Comparison of ENCODE assay signal across 28 cellular contexts in the genomic region with DNA sequence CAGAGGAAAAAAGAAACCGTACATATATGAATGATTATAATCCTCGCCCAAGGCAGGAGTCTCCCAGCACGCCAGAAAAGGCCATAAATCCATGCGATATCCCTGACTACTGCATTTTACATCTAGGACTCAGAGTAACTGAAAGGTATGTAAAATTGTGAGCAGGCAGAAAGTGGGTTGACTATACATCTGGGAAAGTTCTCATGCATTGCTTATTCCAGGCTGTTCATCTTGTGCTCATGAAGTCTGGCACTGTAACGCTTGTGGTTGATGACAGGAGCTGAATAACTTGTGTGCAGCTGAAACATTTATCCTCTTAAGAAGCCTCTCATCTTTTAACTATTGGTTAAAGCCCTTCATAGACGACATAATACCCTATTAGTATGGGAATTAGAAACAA.
"Had no signal": no experiment of that assay in that cellular context is flagged by ENCODE, and none has a peak within 500 bp of the region (broad histone marks: within the 10 kb centered on the region; RNA-seq: fewer than 3 reads in every experiment).

No MANE protein-coding gene starts in this region.

- DNase-seq: activated CD4-positive, alpha-beta T cell treated with anti-CD3 and anti-CD28 coated beads for 4 hours; activated CD4-positive, alpha-beta T cell treated with anti-CD3 and anti-CD28 coated beads, Interleukin-2, amount 50 U/mL, for 4 hours; activated naive CD4-positive, alpha-beta T cell treated with Interleukin-2 at 50 U/mL for 16 hours; activated naive CD8-positive, alpha-beta T cell treated with anti-CD3 and anti-CD28 coated beads for 36 hours; activated T-cell treated with anti-CD3 and anti-CD28 coated beads for 4 hours; activated T-cell treated with anti-CD3 and anti-CD28 coated beads, Interleukin-2, amount 50 U/mL, for 72 hours; adrenal gland; aorta; cerebellar nuclear complex; effector memory CD4-positive, alpha-beta T cell; foreskin melanocyte; heart right ventricle; islet precursor cell; left ventricle myocardium inferior; mesendoderm; natural killer cell; occipital lobe; psoas muscle; right cardiac atrium; stimulated activated CD4-positive, alpha-beta T cell treated with anti-CD3 and anti-CD28 coated beads, Interleukin-2, amount 100 ng/mL, for 48 hours; stimulated activated naive CD4-positive, alpha-beta T cell treated with Interleukin-2 at 50 U/mL for 16 hours had no signal

- H3K4me2 ChIP-seq: neural progenitor cell had no signal

- H3K4me3 ChIP-seq: adrenal gland, cardiac muscle cell, coronary artery, dorsolateral prefrontal cortex, heart right ventricle, left ventricle myocardium inferior, lung, neural progenitor cell, psoas muscle, tibial nerve had no signal

- H3K4me1 ChIP-seq: adrenal gland, heart right ventricle, left ventricle myocardium inferior, neural progenitor cell, parathyroid adenoma, psoas muscle, tibial nerve had no signal

- H3K36me3 ChIP-seq: adrenal gland, cardiac muscle cell, heart right ventricle, left ventricle myocardium inferior, neural progenitor cell, tibial nerve had no signal

- H2AFZ ChIP-seq: neural progenitor cell, parathyroid adenoma had no signal

- H3K27ac ChIP-seq: adrenal gland, cardiac muscle cell, coronary artery, dorsolateral prefrontal cortex, heart right ventricle, left ventricle myocardium inferior, neural progenitor cell, parathyroid adenoma, psoas muscle, tibial nerve had no signal

- H3K79me2 ChIP-seq: parathyroid adenoma had no signal

- H3K9me3 ChIP-seq: adrenal gland, psoas muscle, tibial nerve had no signal

- H3K9ac ChIP-seq: neural progenitor cell, parathyroid adenoma had no signal

- H3K27me3 ChIP-seq: adrenal gland, cardiac muscle cell, dorsolateral prefrontal cortex, heart right ventricle, neural progenitor cell, tibial nerve had no signal
